Comparison of ENCODE assay signal across 23 cellular contexts in the genomic region with DNA sequence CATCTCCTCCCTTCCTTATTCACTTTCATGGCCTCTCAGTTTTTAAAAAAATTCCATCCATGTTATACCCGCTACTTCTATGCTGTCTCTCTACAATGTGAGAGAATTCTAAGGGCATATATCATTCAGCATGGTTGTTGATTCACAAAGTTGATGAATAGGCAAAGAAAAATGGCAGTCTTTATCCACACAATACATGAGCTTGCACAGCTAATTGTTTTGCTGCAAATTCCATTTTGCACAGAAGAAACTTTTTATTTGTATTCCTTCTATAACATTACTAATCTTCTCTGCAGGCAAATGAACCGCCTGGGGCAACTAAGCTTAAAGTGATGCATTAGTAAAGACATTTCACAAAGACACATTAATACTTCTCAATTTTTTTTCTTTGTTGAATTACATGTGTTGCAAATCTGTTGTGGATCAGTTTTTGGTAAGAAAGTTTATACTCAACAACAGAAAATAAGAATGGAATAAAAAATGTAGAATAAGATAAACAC.
"Had no signal": no experiment of that assay in that cellular context is flagged by ENCODE, and none has a peak within 500 bp of the region (broad histone marks: within the 10 kb centered on the region; RNA-seq: fewer than 3 reads in every experiment).

No MANE protein-coding gene starts in this region.

- H3K4me1 ChIP-seq: colonic mucosa, esophagus muscularis mucosa, esophagus squamous epithelium, foreskin keratinocyte, gastrocnemius medialis, gastroesophageal sphincter, heart left ventricle, heart right ventricle had no signal

- DNase-seq: colonic mucosa; cortex of kidney; dermis blood vessel endothelial cell; dorsolateral prefrontal cortex; effector CD4-positive, alpha-beta T cell; effector CD8-positive, alpha-beta T cell; effector memory CD4-positive, alpha-beta T cell; effector memory CD8-positive, alpha-beta T cell; endodermal cell; erythroblast; esophagus squamous epithelium; foreskin fibroblast; foreskin melanocyte; gastrocnemius medialis; glutamatergic neuron; head of caudate nucleus; heart left ventricle; heart right ventricle had no signal

- H3K36me3 ChIP-seq: colonic mucosa, esophagus muscularis mucosa, esophagus squamous epithelium, gastrocnemius medialis, gastroesophageal sphincter, heart left ventricle, heart right ventricle had no signal

- H3K4me3 ChIP-seq: colonic mucosa, coronary artery, dorsolateral prefrontal cortex, esophagus muscularis mucosa, esophagus squamous epithelium, gastrocnemius medialis, gastroesophageal sphincter, heart left ventricle, heart right ventricle had no signal

- H3K9me3 ChIP-seq: colonic mucosa, gastrocnemius medialis had no signal

- ATAC-seq: effector memory CD8-positive, alpha-beta T cell; esophagus mucosa; foreskin keratinocyte; gastrocnemius medialis; gastroesophageal sphincter; heart left ventricle; heart right ventricle had no signal

- H3K27me3 ChIP-seq: colonic mucosa, esophagus muscularis mucosa, esophagus squamous epithelium, foreskin keratinocyte, gastrocnemius medialis, gastroesophageal sphincter, heart left ventricle, heart right ventricle had no signal
